24 cellular contexts compared by ENCODE assay signal in the genomic region with DNA sequence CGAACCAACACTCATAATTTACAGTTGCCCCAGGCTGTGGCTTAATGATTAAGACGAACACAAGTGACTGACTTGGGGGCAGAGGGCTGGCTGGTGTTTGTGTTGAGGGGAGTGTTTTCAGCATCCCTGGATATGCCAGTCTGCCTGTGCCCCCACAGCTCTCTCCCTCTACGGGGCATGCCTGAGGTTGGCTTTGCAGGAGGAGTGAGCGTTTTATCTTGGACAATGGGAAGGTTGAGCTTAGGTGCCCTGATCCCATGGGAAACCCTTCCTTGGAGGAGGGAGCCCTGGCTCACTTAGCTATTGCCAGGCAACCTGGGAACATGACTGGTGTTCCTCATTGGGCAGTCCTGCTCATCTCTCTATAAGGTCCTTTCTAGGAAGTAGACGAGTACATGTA. TPM values are rescaled to one million over a fixed set of nuclear protein-coding genes. Genes with fewer than 3 reads are reported as not detected.
"Had no signal": no experiment of that assay in that cellular context is flagged by ENCODE, and none has a peak within 500 bp of the region (broad histone marks: within the 10 kb centered on the region; RNA-seq: fewer than 3 reads in every experiment).

No MANE protein-coding gene starts in this region.

- H3K4me3 ChIP-seq: breast epithelium, esophagus squamous epithelium, sigmoid colon, tibial nerve had no signal

- H3K27ac Mint-ChIP-seq: activated naive CD4-positive, alpha-beta T cell treated with anti-CD3 and anti-CD28 coated beads, Interleukin-2, amount 50 U/mL, for 72 hours had no signal

- H3K4me3 Mint-ChIP-seq: central memory CD8-positive, alpha-beta T cell; naive thymus-derived CD8-positive, alpha-beta T cell; neural crest cell had no signal

- ATAC-seq: activated naive CD4-positive, alpha-beta T cell treated with anti-CD3 and anti-CD28 coated beads, Interleukin-2, amount 50 U/mL, for 72 hours; naive thymus-derived CD8-positive, alpha-beta T cell had no signal

- H3K27me3 ChIP-seq: breast epithelium, esophagus squamous epithelium, sigmoid colon, tibial nerve had no signal

- H3K9me3 ChIP-seq: breast epithelium, esophagus squamous epithelium, sigmoid colon, tibial nerve had no signal

- FAIRE-seq: colon, endometrium, small intestine, urothelium cell line had no signal

- H3K36me3 ChIP-seq: breast epithelium, sigmoid colon had no signal

- H3K4me1 ChIP-seq: breast epithelium had no signal

- DNase-seq: activated CD4-positive, alpha-beta T cell treated with anti-CD3 and anti-CD28 coated beads for 4 hours; activated CD4-positive, alpha-beta T cell treated with anti-CD3 and anti-CD28 coated beads, Interleukin-2, amount 50 U/mL, for 4 hours; activated naive CD4-positive, alpha-beta T cell; activated T-cell treated with anti-CD3 and anti-CD28 coated beads, Interleukin-2, amount 50 U/mL, for 1 hour; dermis blood vessel endothelial cell; effector CD8-positive, alpha-beta T cell; esophagus squamous epithelium; foreskin melanocyte; mammary epithelial cell; naive thymus-derived CD8-positive, alpha-beta T cell; occipital lobe; sigmoid colon; small intestine; stimulated activated naive CD4-positive, alpha-beta T cell treated with Interleukin-2 at 50 U/mL for 16 hours; T-helper 2 cell had no signal

- H3K9me3 Mint-ChIP-seq: activated naive CD4-positive, alpha-beta T cell treated with anti-CD3 and anti-CD28 coated beads, Interleukin-2, amount 50 U/mL, for 72 hours; central memory CD8-positive, alpha-beta T cell; neural crest cell had no signal

- H3K36me3 Mint-ChIP-seq: activated naive CD4-positive, alpha-beta T cell treated with anti-CD3 and anti-CD28 coated beads, Interleukin-2, amount 50 U/mL, for 72 hours; naive thymus-derived CD8-positive, alpha-beta T cell had no signal

- H3K4me1 Mint-ChIP-seq: central memory CD8-positive, alpha-beta T cell; naive thymus-derived CD8-positive, alpha-beta T cell had no signal

- H3K27ac ChIP-seq: breast epithelium, epithelial cell of prostate, esophagus squamous epithelium, sigmoid colon, tibial nerve had no signal

RNA-seq across cellular contexts. Expression of gene FAM107A, which starts 17.6 kb away (rescaled TPM):
- total RNA-seq: activated naive CD4-positive, alpha-beta T cell treated with anti-CD3 and anti-CD28 coated beads, Interleukin-2, amount 50 U/mL, for 72 hours; naive thymus-derived CD8-positive, alpha-beta T cell had no signal
- polyA plus RNA-seq: mammary epithelial cell; naive thymus-derived CD8-positive, alpha-beta T cell had no signal

RNA-seq across cellular contexts. Expression of gene ACOX2, which starts 22.6 kb away (rescaled TPM):
- total RNA-seq: activated naive CD4-positive, alpha-beta T cell treated with anti-CD3 and anti-CD28 coated beads, Interleukin-2, amount 50 U/mL, for 72 hours; naive thymus-derived CD8-positive, alpha-beta T cell had no signal
- polyA plus RNA-seq: naive thymus-derived CD8-positive, alpha-beta T cell had no signal
